Comparison of ENCODE assay signal across 25 cellular contexts in the genomic region with DNA sequence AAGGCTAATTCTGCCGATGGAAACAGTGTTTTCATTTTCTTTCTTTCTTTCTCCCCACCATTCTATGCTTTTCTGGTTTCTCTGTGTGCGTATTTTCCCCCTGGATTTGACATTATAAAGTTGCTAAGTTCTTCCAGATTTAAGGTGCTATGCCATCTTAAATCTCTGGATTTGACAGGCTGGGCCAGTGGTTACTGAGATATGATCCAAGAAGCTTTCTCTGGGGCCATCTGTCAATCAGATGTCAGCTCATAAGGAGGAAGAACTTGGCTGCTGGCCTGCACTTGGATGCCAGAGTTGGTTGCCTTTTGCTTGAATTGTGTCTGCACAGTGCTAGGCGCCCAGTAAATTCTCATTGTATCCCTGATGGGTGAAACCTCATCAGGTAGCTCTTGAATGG. TPM values are rescaled to one million over a fixed set of nuclear protein-coding genes. Genes with fewer than 3 reads are reported as not detected.
"Had no signal": no experiment of that assay in that cellular context is flagged by ENCODE, and none has a peak within 500 bp of the region (broad histone marks: within the 10 kb centered on the region; RNA-seq: fewer than 3 reads in every experiment).

No MANE protein-coding gene starts in this region.

- H3K27ac ChIP-seq: dorsolateral prefrontal cortex, gastroesophageal sphincter, heart left ventricle, left lung, neural progenitor cell, parathyroid adenoma, prostate gland, right atrium auricular region, stomach, thyroid gland had no signal

- FAIRE-seq: colon, islet of Langerhans had no signal

- H3K9me3 ChIP-seq: gastroesophageal sphincter, heart left ventricle, left lung, prostate gland, right atrium auricular region, stomach, thyroid gland had no signal

- H3K27ac Mint-ChIP-seq: naive thymus-derived CD4-positive, alpha-beta T cell; neural progenitor cell; stimulated activated effector memory CD8-positive, alpha-beta T cell treated with anti-CD3 and anti-CD28 coated beads, Interleukin-12 subunit alpha, Interleukin-12 subunit beta, amount 100 ng/mL, for 72 hours had no signal

- H3K27me3 ChIP-seq: neural progenitor cell, right atrium auricular region, thyroid gland had no signal

- H3K4me3 Mint-ChIP-seq: naive thymus-derived CD4-positive, alpha-beta T cell; nephron; neural progenitor cell; stimulated activated effector memory CD8-positive, alpha-beta T cell treated with anti-CD3 and anti-CD28 coated beads, Interleukin-12 subunit alpha, Interleukin-12 subunit beta, amount 100 ng/mL, for 72 hours had no signal

- H3K9me3 Mint-ChIP-seq: nephron; neural progenitor cell; stimulated activated effector memory CD8-positive, alpha-beta T cell treated with anti-CD3 and anti-CD28 coated beads, Interleukin-12 subunit alpha, Interleukin-12 subunit beta, amount 100 ng/mL, for 72 hours had no signal

- H2AFZ ChIP-seq: neural progenitor cell, parathyroid adenoma had no signal

- ATAC-seq: gastroesophageal sphincter; heart left ventricle; left cardiac atrium; left lung; naive thymus-derived CD4-positive, alpha-beta T cell; sciatic nerve; stimulated activated effector memory CD8-positive, alpha-beta T cell treated with anti-CD3 and anti-CD28 coated beads, Interleukin-12 subunit alpha, Interleukin-12 subunit beta, amount 100 ng/mL, for 72 hours had no signal

- H3K4me3 ChIP-seq: dorsolateral prefrontal cortex, gastroesophageal sphincter, heart left ventricle, left lung, neural progenitor cell, prostate gland, right atrium auricular region, stomach, thyroid gland had no signal

- H3K36me3 Mint-ChIP-seq: naive thymus-derived CD4-positive, alpha-beta T cell; neural progenitor cell; stimulated activated effector memory CD8-positive, alpha-beta T cell treated with anti-CD3 and anti-CD28 coated beads, Interleukin-12 subunit alpha, Interleukin-12 subunit beta, amount 100 ng/mL, for 72 hours had no signal

- H3K36me3 ChIP-seq: gastroesophageal sphincter, heart left ventricle, left lung, neural progenitor cell, prostate gland, right atrium auricular region, stomach, thyroid gland had no signal

- DNase-seq: dorsolateral prefrontal cortex; effector CD4-positive, alpha-beta T cell; heart left ventricle; hippocampal formation; left cardiac atrium; left lung; mesenchymal stem cell; midbrain; naive thymus-derived CD4-positive, alpha-beta T cell; stimulated activated CD4-positive, alpha-beta T cell treated with anti-CD3 and anti-CD28 coated beads, Interleukin-2, amount 100 ng/mL, for 24 hours; stimulated activated CD4-positive, alpha-beta T cell treated with anti-CD3 and anti-CD28 coated beads, Interleukin-4, amount 100 ng/mL, for 24 hours; stimulated activated naive CD4-positive, alpha-beta T cell treated with Interleukin-2 at 50 U/mL for 16 hours; stomach; thyroid gland; trophoblast cell had no signal

- H3K4me1 ChIP-seq: neural progenitor cell, parathyroid adenoma, prostate gland, right atrium auricular region had no signal

- H3K9ac ChIP-seq: neural progenitor cell, parathyroid adenoma had no signal

- H3K4me2 ChIP-seq: neural progenitor cell had no signal

- H3K79me2 ChIP-seq: parathyroid adenoma had no signal

- H3K4me1 Mint-ChIP-seq: stimulated activated effector memory CD8-positive, alpha-beta T cell treated with anti-CD3 and anti-CD28 coated beads, Interleukin-12 subunit alpha, Interleukin-12 subunit beta, amount 100 ng/mL, for 72 hours had no signal

RNA-seq across cellular contexts. Expression of a gene that starts 39.7 kb away (rescaled TPM):
- polyA plus RNA-seq: naive thymus-derived CD4-positive, alpha-beta T cell had no signal
